1 cellular context compared by ENCODE assay signal in genomic region chr18:46899274-46899948, GRCh38.
TF ChIP-seq lines count a peak whose summit lies in the region.

No MANE protein-coding gene starts in this region.

TF ChIP-seq in K562, 482 proteins besides CTCF, POLR2A, EP300 and RAD21 (continued from another document):
- TF ChIP-seq ZNF318 (IDR thresholded peaks at IDR 0.05; ENCODE audit: borderline replicate concordance in 1 of 2, low read depth in 1 of 2) = no peak
- no peak for TF ChIP-seq ZNF57 (CRISPR knock-in tag; IDR thresholded peaks at IDR 0.05)
- no peak for TF ChIP-seq DEAF1 (CRISPR knock-in tag; IDR thresholded peaks at IDR 0.05)
- no peak for TF ChIP-seq L3MBTL2 (IDR thresholded peaks at IDR 0.05)
- TF ChIP-seq NCOA4 (IDR thresholded peaks at IDR 0.05; ENCODE audit: partially characterized antibody) = no peak
- TF ChIP-seq BCOR (IDR thresholded peaks at IDR 0.05) = no peak
- no peak for TF ChIP-seq ZNF133 (CRISPR knock-in tag; IDR thresholded peaks at IDR 0.05)
- TF ChIP-seq PRMT5 (CRISPR knock-in tag; IDR thresholded peaks at IDR 0.05) = no peak
- no peak for TF ChIP-seq HNRNPUL1 (IDR thresholded peaks at IDR 0.05; ENCODE audit: low read length)
